8 cellular contexts compared by ENCODE assay signal in the genomic region with DNA sequence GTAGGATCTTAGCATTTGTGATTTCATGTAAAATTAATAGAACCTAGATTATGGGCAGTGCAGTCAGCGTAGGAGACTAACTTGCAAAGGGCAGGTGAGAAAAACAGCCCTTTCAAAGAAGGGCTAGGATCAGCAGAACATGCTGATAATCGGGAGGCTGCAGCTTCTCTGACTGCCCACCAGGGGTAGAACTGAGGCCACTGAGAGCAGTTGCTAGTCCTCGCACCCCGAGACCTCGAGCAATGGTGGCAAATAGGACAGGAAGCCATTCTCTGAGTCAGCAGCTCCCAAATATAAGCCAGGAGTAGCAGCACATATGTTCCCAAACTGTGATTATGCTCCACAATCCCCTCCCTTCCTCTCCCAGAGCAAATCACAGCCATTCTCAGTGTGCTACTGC.
DNase-seq lines count a peak whose midpoint lies in the region.

No MANE protein-coding gene starts in this region.

- no peak overlapping the region for H3K27ac Mint-ChIP-seq in activated T-cell treated with anti-CD3 and anti-CD28 coated beads, Interleukin-2, amount 50 U/mL, for 24 hours

- DNase-seq in NCI-H1436 (lab: John Stamatoyannopoulos, UW) = peak; percentile 0
- no peak for DNase-seq in NCI-H1436 treated with DMSO at 0.1 percent for 48 hours (lab: John Stamatoyannopoulos, UW)
- DNase-seq in NAMALWA (ENCODE audit: low spot score) = peak; percentile 28
- peak; percentile 11 to 59 for DNase-seq in dermis microvascular lymphatic vessel endothelial cell (ENCODE audit: low read depth in 2 of 2)
- peak; percentile 33 for DNase-seq in renal cortical epithelial cell (ENCODE audit: low read depth)
- DNase-seq in activated T-cell treated with anti-CD3 and anti-CD28 coated beads, Interleukin-2, amount 50 U/mL, for 24 hours = no peak
- no peak for DNase-seq in stimulated activated naive CD4-positive, alpha-beta T cell treated with Interleukin-2 at 50 U/mL for 16 hours (lab: John Stamatoyannopoulos, UW)
- no peak for DNase-seq in activated CD4-positive, alpha-beta T cell treated with anti-CD3 and anti-CD28 coated beads for 4 hours

- no peak overlapping the region for H3K4me3 Mint-ChIP-seq in activated T-cell treated with anti-CD3 and anti-CD28 coated beads, Interleukin-2, amount 50 U/mL, for 24 hours

- H3K9me3 Mint-ChIP-seq in activated T-cell treated with anti-CD3 and anti-CD28 coated beads, Interleukin-2, amount 50 U/mL, for 24 hours = no peaks in the 10 kb centered on the region

- H3K4me1 Mint-ChIP-seq in activated T-cell treated with anti-CD3 and anti-CD28 coated beads, Interleukin-2, amount 50 U/mL, for 24 hours (ENCODE audit: low read depth) = no peaks in the 10 kb centered on the region

- peaks cover 62% of the 10 kb centered on the region for H3K27me3 Mint-ChIP-seq in activated T-cell treated with anti-CD3 and anti-CD28 coated beads, Interleukin-2, amount 50 U/mL, for 24 hours

- no peaks in the 10 kb centered on the region for H3K36me3 Mint-ChIP-seq in activated T-cell treated with anti-CD3 and anti-CD28 coated beads, Interleukin-2, amount 50 U/mL, for 24 hours (ENCODE audit: low read depth)

Comparison
In these comparisons a context has a peak if more than half of its experiments do, and no peak if none do; other contexts are left out.
1. DNase-seq: peak in NCI-H1436 (single experiment), NAMALWA (single experiment), dermis microvascular lymphatic vessel endothelial cell (2 of 2) and renal cortical epithelial cell (single experiment); none in NCI-H1436 treated with DMSO at 0.1 percent for 48 hours (single experiment), activated T-cell treated with anti-CD3 and anti-CD28 coated beads, Interleukin-2, amount 50 U/mL, for 24 hours (single experiment), stimulated activated naive CD4-positive, alpha-beta T cell treated with Interleukin-2 at 50 U/mL for 16 hours (single experiment) and activated CD4-positive, alpha-beta T cell treated with anti-CD3 and anti-CD28 coated beads for 4 hours (0 of 2).